In the genomic region with DNA sequence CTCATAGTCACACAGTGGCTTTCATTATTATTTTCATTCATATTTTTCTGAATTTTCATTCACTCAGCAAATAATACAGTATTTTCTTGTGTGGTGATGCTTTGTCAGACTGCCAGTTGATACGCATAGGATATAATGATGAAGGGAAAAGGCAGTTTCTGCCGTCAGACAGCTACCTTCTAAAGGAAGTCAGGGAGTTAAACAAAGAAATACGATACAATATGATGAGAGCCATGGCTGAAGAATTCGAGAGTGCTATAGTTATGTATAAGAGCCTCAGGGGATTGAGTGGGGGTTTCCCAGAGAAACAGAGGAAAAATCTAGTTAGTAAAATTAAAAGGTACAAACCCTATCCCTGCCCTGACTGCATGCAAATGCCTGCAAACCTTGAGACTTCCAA, we compare ENCODE assay signal across 1 cellular context.
TF ChIP-seq lines count a peak whose summit lies in the region.

No MANE protein-coding gene starts in this region.

TF ChIP-seq in WTC11, 78 proteins besides CTCF, POLR2A, EP300 and RAD21 (continued from another document):
- TF ChIP-seq, protein P1, sequence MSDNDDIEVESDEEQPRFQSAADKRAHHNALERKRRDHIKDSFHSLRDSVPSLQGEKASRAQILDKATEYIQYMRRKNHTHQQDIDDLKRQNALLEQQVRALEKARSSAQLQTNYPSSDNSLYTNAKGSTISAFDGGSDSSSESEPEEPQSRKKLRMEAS (CRISPR knock-in tag; IDR thresholded peaks at IDR 0.05), result no peak
- TF ChIP-seq GRHL2 (CRISPR knock-in tag; IDR thresholded peaks at IDR 0.05; ENCODE audit: insufficient replicate concordance, severe bottlenecking), result no peak
- TF ChIP-seq, protein P2, sequence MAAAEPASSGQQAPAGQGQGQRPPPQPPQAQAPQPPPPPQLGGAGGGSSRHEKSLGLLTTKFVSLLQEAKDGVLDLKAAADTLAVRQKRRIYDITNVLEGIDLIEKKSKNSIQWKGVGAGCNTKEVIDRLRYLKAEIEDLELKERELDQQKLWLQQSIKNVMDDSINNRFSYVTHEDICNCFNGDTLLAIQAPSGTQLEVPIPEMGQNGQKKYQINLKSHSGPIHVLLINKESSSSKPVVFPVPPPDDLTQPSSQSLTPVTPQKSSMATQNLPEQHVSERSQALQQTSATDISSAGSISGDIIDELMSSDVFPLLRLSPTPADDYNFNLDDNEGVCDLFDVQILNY (CRISPR knock-in tag; IDR thresholded peaks at IDR 0.05), result no peak
